14 cellular contexts compared by ENCODE assay signal in genomic region chr16:30028438-30029093, GRCh38. TPM values are rescaled to one million over a fixed set of nuclear protein-coding genes. Genes with fewer than 3 reads are reported as not detected.
DNase-seq lines count a peak whose midpoint lies in the region; ATAC-seq and TF ChIP-seq lines count a peak whose summit lies in the region.
"Had no signal": no experiment of that assay in that cellular context is flagged by ENCODE, and none has a peak within 500 bp of the region (broad histone marks: within the 10 kb centered on the region; RNA-seq: fewer than 3 reads in every experiment).

No MANE protein-coding gene starts in this region.

- no peaks in the 10 kb centered on the region for H3K9me3 Mint-ChIP-seq in activated CD4-positive, alpha-beta memory T cell treated with anti-CD3 and anti-CD28 coated beads for 36 hours
- H3K9me3 Mint-ChIP-seq in stimulated activated memory B cell treated with anti-CD40 and anti-IgM and Interleukin-4, amounts not matched to agents 10 μg/mL and 1 μg/mL and 100 μg/mL, for 72 hours, result no peaks in the 10 kb centered on the region

- POLR2A ChIA-PET in activated CD4-positive, alpha-beta memory T cell treated with anti-CD3 and anti-CD28 coated beads for 36 hours (lab: Charles Lee), result no interaction called here

- in situ Hi-C loops in GM23248 (cut with MboI), result loop anchor here (10.0 kb wide), 2 partner anchors 54 to 324 kb away; partner anchors contain the start of gene TAOK2

- peaks cover 44% of the 10 kb centered on the region for H3K27me3 ChIP-seq in GM23248 (replicated peaks; ENCODE audit: insufficient read depth)
- peaks cover 72% of the 10 kb centered on the region for H3K27me3 ChIP-seq in lower lobe of right lung (ENCODE audit: low read depth)

- H3K36me3 ChIP-seq in GM23248 (ENCODE audit: low read depth) (no peaks in the 10 kb centered on the region), lower lobe of right lung (no peaks in the 10 kb centered on the region)

- H3K79me2 ChIP-seq in GM23248 (ENCODE audit: insufficient read depth), result no peaks in the 10 kb centered on the region

- DNase-seq in DMS53 (lab: John Stamatoyannopoulos, UW) (peak; percentile 17), DMS53 treated with DMSO at 0.1 percent for 48 hours (lab: John Stamatoyannopoulos, UW; ENCODE audit: unreplicated experiment) (no peak), GM23248 (peak; percentile 33), lower lobe of right lung (no peak), AG08396 (ENCODE audit: low spot score) (no peak), NCI-H1436 (lab: John Stamatoyannopoulos, UW) (no peak)
- DNase-seq in activated CD4-positive, alpha-beta memory T cell treated with anti-CD3 and anti-CD28 coated beads for 36 hours, result peak; percentile 47
- DNase-seq: small intestine had no signal

- H3F3A ChIP-seq in GM23248 (ENCODE audit: insufficient read depth), result no peaks in the 10 kb centered on the region

- no peak overlapping the region for H2AFZ ChIP-seq in GM23248

- no peak overlapping the region for H3K4me3 Mint-ChIP-seq in activated CD4-positive, alpha-beta memory T cell treated with anti-CD3 and anti-CD28 coated beads for 36 hours
- no peak overlapping the region for H3K4me3 Mint-ChIP-seq in stimulated activated memory B cell treated with anti-CD40 and anti-IgM and Interleukin-4, amounts not matched to agents 10 μg/mL and 1 μg/mL and 100 μg/mL, for 72 hours

- no peaks in the 10 kb centered on the region for H3K36me3 Mint-ChIP-seq in activated CD4-positive, alpha-beta memory T cell treated with anti-CD3 and anti-CD28 coated beads for 36 hours
- no peaks in the 10 kb centered on the region for H3K36me3 Mint-ChIP-seq in stimulated activated memory B cell treated with anti-CD40 and anti-IgM and Interleukin-4, amounts not matched to agents 10 μg/mL and 1 μg/mL and 100 μg/mL, for 72 hours

- H3K9me3 ChIP-seq in GM23248 (ENCODE audit: low read depth), result no peaks in the 10 kb centered on the region
- H3K9me3 ChIP-seq in lower lobe of right lung, result no peaks in the 10 kb centered on the region

- peak; percentile 5 to 33 for ATAC-seq in lower lobe of right lung
- no peak for ATAC-seq in stimulated activated memory B cell treated with anti-CD40 and anti-IgM and Interleukin-4, amounts not matched to agents 10 μg/mL and 1 μg/mL and 100 μg/mL, for 72 hours
- ATAC-seq: Panc1 had no signal

- H3K27ac ChIP-seq in GM23248 (no peak overlapping the region), lower lobe of right lung (no peak overlapping the region)
- H3K27ac ChIP-seq: 22Rv1 had no signal

- peaks cover 14% of the 10 kb centered on the region for H3K4me1 Mint-ChIP-seq in activated CD4-positive, alpha-beta memory T cell treated with anti-CD3 and anti-CD28 coated beads for 36 hours (ENCODE audit: low read depth)
- peaks cover 20% of the 10 kb centered on the region for H3K4me1 Mint-ChIP-seq in stimulated activated memory B cell treated with anti-CD40 and anti-IgM and Interleukin-4, amounts not matched to agents 10 μg/mL and 1 μg/mL and 100 μg/mL, for 72 hours

- H3K4me1 ChIP-seq in GM23248 (ENCODE audit: insufficient read depth) (no peaks in the 10 kb centered on the region), lower lobe of right lung (peaks cover 9% of the 10 kb centered on the region)

- no peak overlapping the region for H3K4me3 ChIP-seq in GM23248
- H3K4me3 ChIP-seq in lower lobe of right lung, result no peak overlapping the region

- no peak for TF ChIP-seq CTCF in lower lobe of right lung (IDR thresholded peaks at IDR 0.05)

- no peak overlapping the region for H3K9ac ChIP-seq in GM23248

- H3K9me2 ChIP-seq in GM23248 (ENCODE audit: insufficient read depth), result no peaks in the 10 kb centered on the region

- CTCF ChIA-PET in activated CD4-positive, alpha-beta memory T cell treated with anti-CD3 and anti-CD28 coated beads for 36 hours (lab: Charles Lee), result interaction anchor here (0.8 kb wide), 1 partner anchor 328 kb away, joined by 3 read pairs; no protein-coding TSS in a partner anchor

- H3K27ac Mint-ChIP-seq in activated CD4-positive, alpha-beta memory T cell treated with anti-CD3 and anti-CD28 coated beads for 36 hours, result no peak overlapping the region
- H3K27ac Mint-ChIP-seq in stimulated activated memory B cell treated with anti-CD40 and anti-IgM and Interleukin-4, amounts not matched to agents 10 μg/mL and 1 μg/mL and 100 μg/mL, for 72 hours, result no peak overlapping the region

- no peaks in the 10 kb centered on the region for H4K20me1 ChIP-seq in GM23248 (ENCODE audit: insufficient read depth)

- WGBS in GM23248 (ENCODE audit: low coverage in 1 of 2, low lambda C conversion rate in 2 of 2, missing lambda C conversion rate in 2 of 2), 2 experiments, result 13 to 16% methylated on average over 14 to 18 of the region's 18 CpGs

- H3K4me2 ChIP-seq in GM23248 (ENCODE audit: unreplicated experiment), result no peak overlapping the region

- intact Hi-C loops in activated CD4-positive, alpha-beta memory T cell treated with anti-CD3 and anti-CD28 coated beads for 36 hours (cut with micrococcal nuclease), result no loop called here
- intact Hi-C loops in lower lobe of right lung (cut with DNase I), result no loop called here

- H3K27me3 Mint-ChIP-seq in activated CD4-positive, alpha-beta memory T cell treated with anti-CD3 and anti-CD28 coated beads for 36 hours, result peaks cover 54% of the 10 kb centered on the region
- H3K27me3 Mint-ChIP-seq in stimulated activated memory B cell treated with anti-CD40 and anti-IgM and Interleukin-4, amounts not matched to agents 10 μg/mL and 1 μg/mL and 100 μg/mL, for 72 hours, result peaks cover 94% of the 10 kb centered on the region

RNA-seq across cellular contexts. Expression of gene TLCD3B, which starts 2.5 kb away (rescaled TPM):
- total RNA-seq in GM23248 (2014; rRNA removed; shearing (Covaris generic)), result not detected in 2 replicates
- 0.13 TPM in 1 of 2 replicates, not detected in the other for polyA plus RNA-seq in GM23248 (2016; fragmentation: Nextera tagmentation; extraction: Ambion mirVana)
- 1 to 10 TPM; 5.0 TPM for total RNA-seq in activated CD4-positive, alpha-beta memory T cell treated with anti-CD3 and anti-CD28 coated beads for 36 hours
- not detected for total RNA-seq in lower lobe of right lung
- total RNA-seq: bronchial epithelial cell, lung microvascular endothelial cell had no signal

RNA-seq across cellular contexts. Expression of gene C16orf92, which starts 5.6 kb away (rescaled TPM):
- not detected in 2 replicates for total RNA-seq in GM23248 (2014; rRNA removed; shearing (Covaris generic))
- polyA plus RNA-seq in GM23248 (2016; fragmentation: Nextera tagmentation; extraction: Ambion mirVana), result not detected in 2 replicates
- total RNA-seq in activated CD4-positive, alpha-beta memory T cell treated with anti-CD3 and anti-CD28 coated beads for 36 hours, result not detected
- not detected for total RNA-seq in lower lobe of right lung
- total RNA-seq: activated CD8-positive, alpha-beta memory T cell treated with anti-CD3 and anti-CD28 coated beads for 36 hours; bronchial epithelial cell; lung microvascular endothelial cell had no signal
- polyA plus RNA-seq: small intestine had no signal

RNA-seq across cellular contexts. Expression of gene DOC2A, which starts 17.7 kb away (rescaled TPM):
- total RNA-seq in GM23248 (2014; rRNA removed; shearing (Covaris generic)), result not detected in 2 replicates
- not detected in 2 replicates for polyA plus RNA-seq in GM23248 (2016; fragmentation: Nextera tagmentation; extraction: Ambion mirVana)
- under 1 TPM; 0.33 to 0.34 TPM for total RNA-seq in activated CD4-positive, alpha-beta memory T cell treated with anti-CD3 and anti-CD28 coated beads for 36 hours
- total RNA-seq in lower lobe of right lung, result 6.4 TPM
- total RNA-seq: bronchial epithelial cell had no signal

RNA-seq across cellular contexts. Expression of gene INO80E, which starts 32.5 kb away (rescaled TPM):
- 51.1 and 111 TPM in 2 replicates for total RNA-seq in GM23248 (2014; rRNA removed; shearing (Covaris generic))
- 32.3 and 35.3 TPM in 2 replicates for polyA plus RNA-seq in GM23248 (2016; fragmentation: Nextera tagmentation; extraction: Ambion mirVana)
- total RNA-seq in activated CD4-positive, alpha-beta memory T cell treated with anti-CD3 and anti-CD28 coated beads for 36 hours, result 10 to 100 TPM; 84.1 to 94.0 TPM
- 58.4 TPM for total RNA-seq in lower lobe of right lung

RNA-seq across cellular contexts. Expression of gene HIRIP3, which starts 33.1 kb away (rescaled TPM):
- 3.2 and 3.9 TPM in 2 replicates for total RNA-seq in GM23248 (2014; rRNA removed; shearing (Covaris generic))
- 11.9 and 14.0 TPM in 2 replicates for polyA plus RNA-seq in GM23248 (2016; fragmentation: Nextera tagmentation; extraction: Ambion mirVana)
- total RNA-seq in activated CD4-positive, alpha-beta memory T cell treated with anti-CD3 and anti-CD28 coated beads for 36 hours, result 10 to 100 TPM; 40.5 to 40.6 TPM
- total RNA-seq in lower lobe of right lung, result 22.1 TPM

Comparison
In these comparisons a context has a peak if more than half of its experiments do, and no peak if none do; other contexts are left out.
1. DNase-seq: peak in DMS53 (single experiment), GM23248 (single experiment) and activated CD4-positive, alpha-beta memory T cell treated with anti-CD3 and anti-CD28 coated beads for 36 hours (single experiment); none in DMS53 treated with DMSO at 0.1 percent for 48 hours (single experiment), lower lobe of right lung (single experiment), AG08396 (single experiment) and NCI-H1436 (single experiment).